ENCODE assay signal across 12 cellular contexts in genomic region chr1:17117451-17118265, GRCh38. TPM values are rescaled to one million over a fixed set of nuclear protein-coding genes. Genes with fewer than 3 reads are reported as not detected.
DNase-seq lines count a peak whose midpoint lies in the region; TF ChIP-seq lines count a peak whose summit lies in the region.
"Had no signal": no experiment of that assay in that cellular context is flagged by ENCODE, and none has a peak within 500 bp of the region (broad histone marks: within the 10 kb centered on the region; RNA-seq: fewer than 3 reads in every experiment).

No MANE protein-coding gene starts in this region.

- H3K4me1 Mint-ChIP-seq in IgD-negative memory B cell, result peaks cover 0 to 12% (median 10%) of the 10 kb centered on the region in 3 donors
- peaks cover 59% of the 10 kb centered on the region for H3K4me1 Mint-ChIP-seq in nephron

- TF ChIP-seq CTCF in A673 (conservative IDR thresholded peaks at IDR 0.05; ENCODE audit: low read depth, low read length) (no peak), nephron (IDR thresholded peaks at IDR 0.05; ENCODE audit: unreplicated experiment in 3 of 3) (no peak)

- H3K9me3 ChIP-seq in A673 (ENCODE audit: low read depth, low read length, poor library complexity, severe bottlenecking) (no peaks in the 10 kb centered on the region), MG63 (no peaks in the 10 kb centered on the region)

- H3K27me3 ChIP-seq in A673 (replicated peaks; ENCODE audit: insufficient read depth, low read depth, low read length, poor library complexity) (no peaks in the 10 kb centered on the region), MG63 (no peaks in the 10 kb centered on the region)

- H3K36me3 ChIP-seq in A673 (ENCODE audit: insufficient read depth, low read length, poor library complexity, severe bottlenecking) (no peaks in the 10 kb centered on the region), MG63 (no peaks in the 10 kb centered on the region)

- intact Hi-C loops in A673 (cut with micrococcal nuclease; ENCODE audit: unreplicated experiment), result no loop called here

- peak overlapping the region; percentile 38 to 81 (median 58) for H3K4me3 Mint-ChIP-seq in IgD-negative memory B cell
- H3K4me3 Mint-ChIP-seq in nephron, result peak overlapping the region; percentile 53 to 67 (median 60)

- H3K27ac ChIP-seq in A673 (ENCODE audit: low read depth, low read length, poor library complexity, severe bottlenecking) (no peak overlapping the region), caudate nucleus (ENCODE audit: low read depth, low read length) (peak overlapping the region; percentile 88)

- no peaks in the 10 kb centered on the region for H3K36me3 Mint-ChIP-seq in IgD-negative memory B cell
- no peaks in the 10 kb centered on the region for H3K36me3 Mint-ChIP-seq in nephron (ENCODE audit: low read depth)

- peak overlapping the region; percentile 12 for H3K4me3 ChIP-seq in A673 (ENCODE audit: low read depth, low read length, poor library complexity, severe bottlenecking)
- H3K4me3 ChIP-seq in MG63, result no peak overlapping the region

- no peaks in the 10 kb centered on the region for H3K9me3 Mint-ChIP-seq in IgD-negative memory B cell
- no peaks in the 10 kb centered on the region for H3K9me3 Mint-ChIP-seq in nephron

- CTCF ChIA-PET in A673 (lab: Charles Lee), result no interaction called here

- peaks cover 33% of the 10 kb centered on the region for H3K4me1 ChIP-seq in A673 (ENCODE audit: insufficient read depth, low read length, poor library complexity, severe bottlenecking)

- BruUV-seq in A673 (replicated peaks; lab: Mats Ljungman, UMichigan), result no TSS peak

- POLR2A ChIA-PET in A673 (lab: Charles Lee; ENCODE audit: low non-redundant PET), result no interaction called here

- no peak for DNase-seq in A673 (ENCODE audit: low spot score)
- DNase-seq in caudate nucleus (lab: John Stamatoyannopoulos, UW), result peak in 1 of 61 donors; percentile 46
- DNase-seq in LoVo (ENCODE audit: low spot score), result no peak
- DNase-seq in MG63, result no peak
- DNase-seq in activated T-cell treated with anti-CD3 and anti-CD28 coated beads, Interleukin-2, amount 50 U/mL, for 48 hours, result no peak
- no peak for DNase-seq in stimulated activated CD4-positive, alpha-beta T cell treated with anti-CD3 and anti-CD28 coated beads, Interleukin-2, amount 100 ng/mL, for 48 hours
- DNase-seq: activated CD8-positive, alpha-beta memory T cell treated with anti-CD3 and anti-CD28 coated beads for 24 hours; activated naive CD4-positive, alpha-beta T cell; NCI-H510A treated with DMSO at 0.1 percent for 48 hours had no signal

- H3K27ac Mint-ChIP-seq in IgD-negative memory B cell (peak overlapping the region in 1 of 3 donors; percentile 19), nephron (no peak overlapping the region)

- H3K27me3 Mint-ChIP-seq in IgD-negative memory B cell (peaks cover 21% of the 10 kb centered on the region), nephron (ENCODE audit: low read depth) (peaks cover 78% of the 10 kb centered on the region)

RNA-seq across cellular contexts. Expression of gene PADI2, which starts 1.6 kb away (rescaled TPM):
- total RNA-seq in A673 (2021), result 26.4 and 27.7 TPM in 2 replicates
- polyA plus RNA-seq in IgD-negative memory B cell, result 0.10 TPM
- 0.20 TPM in 1 of 2 replicates, not detected in the other for total RNA-seq in MG63 (2014; rRNA removed; shearing (Covaris generic); ENCODE audit: low replicate concordance)
- total RNA-seq: fibroblast of lung had no signal

Comparison
In these comparisons a context has a peak if more than half of its experiments do, and no peak if none do; other contexts are left out.
1. RNA of gene PADI2, which starts 1.6 kb away (total RNA-seq): 26.4 to 27.7 TPM in A673; 0.20 TPM in MG63; every median in the first group is over 10 times any median in the second.